24 cellular contexts compared by ENCODE assay signal in the genomic region with DNA sequence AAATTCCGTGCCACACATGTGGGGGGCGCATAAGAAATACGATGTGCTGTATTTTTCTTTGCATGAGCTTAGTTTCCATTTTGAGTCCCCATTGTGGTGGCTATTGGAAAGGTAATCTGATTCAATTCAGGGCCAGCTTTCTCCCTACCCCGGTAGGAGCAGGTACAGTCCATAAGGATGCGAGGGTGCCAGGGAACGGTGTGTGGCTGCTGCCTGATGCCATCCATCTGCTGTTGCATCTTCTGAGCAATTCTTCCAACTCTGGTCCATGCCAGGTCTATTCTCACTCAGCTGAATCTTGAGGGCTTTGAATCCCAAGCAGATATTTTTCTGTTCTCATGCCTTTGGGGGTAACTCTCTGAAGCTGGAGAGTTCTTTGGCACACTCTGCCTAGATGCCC.
"Had no signal": no experiment of that assay in that cellular context is flagged by ENCODE, and none has a peak within 500 bp of the region (broad histone marks: within the 10 kb centered on the region; RNA-seq: fewer than 3 reads in every experiment).

No MANE protein-coding gene starts in this region.

- DNase-seq: natural killer cell; occipital lobe; ovary; posterior cingulate gyrus; psoas muscle; right cardiac atrium; right lobe of liver; sigmoid colon; small intestine; stimulated activated CD4-positive, alpha-beta T cell treated with anti-CD3 and anti-CD28 coated beads, Interleukin-15, amount 100 ng/mL, for 24 hours; stimulated activated CD4-positive, alpha-beta T cell treated with anti-CD3 and anti-CD28 coated beads, Interleukin-2, amount 100 ng/mL, for 24 hours; stimulated activated CD4-positive, alpha-beta T cell treated with anti-CD3 and anti-CD28 coated beads, Interleukin-2, amount 100 ng/mL, for 48 hours; stimulated activated CD4-positive, alpha-beta T cell treated with anti-CD3 and anti-CD28 coated beads, Interleukin-4, amount 100 ng/mL, for 24 hours; stimulated activated naive B cell treated with anti-CD40 and anti-IgM and Interleukin-4, amounts not matched to agents 10 μg/mL and 1 μg/mL and 100 μg/mL, for 72 hours; stimulated activated naive CD4-positive, alpha-beta T cell treated with Interleukin-2 at 50 U/mL for 16 hours; stomach; thyroid gland; trophoblast cell; upper lobe of left lung had no signal

- H3K4me3 Mint-ChIP-seq: natural killer cell; nephron; neural progenitor cell; stimulated activated effector memory CD8-positive, alpha-beta T cell treated with anti-CD3 and anti-CD28 coated beads, Interleukin-12 subunit alpha, Interleukin-12 subunit beta, amount 100 ng/mL, for 72 hours; stimulated activated naive B cell treated with anti-CD40 and anti-IgM and Interleukin-4, amounts not matched to agents 10 μg/mL and 1 μg/mL and 100 μg/mL, for 72 hours; stimulated activated naive CD8-positive, alpha-beta T cell treated with anti-CD3 and anti-CD28 coated beads, Interleukin-15, Interleukin-2, amounts not matched to agents 100 ng/mL and 50 ng/mL, for 24 hours had no signal

- H3K27me3 Mint-ChIP-seq: stimulated activated naive B cell treated with anti-CD40 and anti-IgM and Interleukin-4, amounts not matched to agents 10 μg/mL and 1 μg/mL and 100 μg/mL, for 72 hours had no signal

- H3K9me3 Mint-ChIP-seq: natural killer cell; stimulated activated effector memory CD8-positive, alpha-beta T cell treated with anti-CD3 and anti-CD28 coated beads, Interleukin-12 subunit alpha, Interleukin-12 subunit beta, amount 100 ng/mL, for 72 hours; stimulated activated naive CD8-positive, alpha-beta T cell treated with anti-CD3 and anti-CD28 coated beads, Interleukin-15, Interleukin-2, amounts not matched to agents 100 ng/mL and 50 ng/mL, for 24 hours had no signal

- H3K4me1 Mint-ChIP-seq: natural killer cell; nephron; neural progenitor cell; stimulated activated effector memory CD8-positive, alpha-beta T cell treated with anti-CD3 and anti-CD28 coated beads, Interleukin-12 subunit alpha, Interleukin-12 subunit beta, amount 100 ng/mL, for 72 hours; stimulated activated naive B cell treated with anti-CD40 and anti-IgM and Interleukin-4, amounts not matched to agents 10 μg/mL and 1 μg/mL and 100 μg/mL, for 72 hours had no signal

- H3K36me3 Mint-ChIP-seq: natural killer cell; neural progenitor cell; stimulated activated effector memory CD8-positive, alpha-beta T cell treated with anti-CD3 and anti-CD28 coated beads, Interleukin-12 subunit alpha, Interleukin-12 subunit beta, amount 100 ng/mL, for 72 hours; stimulated activated naive B cell treated with anti-CD40 and anti-IgM and Interleukin-4, amounts not matched to agents 10 μg/mL and 1 μg/mL and 100 μg/mL, for 72 hours had no signal

- H3K27ac Mint-ChIP-seq: natural killer cell; nephron; neural progenitor cell; progenitor cell of endocrine pancreas; stimulated activated effector memory CD8-positive, alpha-beta T cell treated with anti-CD3 and anti-CD28 coated beads, Interleukin-12 subunit alpha, Interleukin-12 subunit beta, amount 100 ng/mL, for 72 hours; stimulated activated naive B cell treated with anti-CD40 and anti-IgM and Interleukin-4, amounts not matched to agents 10 μg/mL and 1 μg/mL and 100 μg/mL, for 72 hours; stimulated activated naive CD8-positive, alpha-beta T cell treated with anti-CD3 and anti-CD28 coated beads, Interleukin-15, Interleukin-2, amounts not matched to agents 100 ng/mL and 50 ng/mL, for 24 hours had no signal
